In the genomic region with DNA sequence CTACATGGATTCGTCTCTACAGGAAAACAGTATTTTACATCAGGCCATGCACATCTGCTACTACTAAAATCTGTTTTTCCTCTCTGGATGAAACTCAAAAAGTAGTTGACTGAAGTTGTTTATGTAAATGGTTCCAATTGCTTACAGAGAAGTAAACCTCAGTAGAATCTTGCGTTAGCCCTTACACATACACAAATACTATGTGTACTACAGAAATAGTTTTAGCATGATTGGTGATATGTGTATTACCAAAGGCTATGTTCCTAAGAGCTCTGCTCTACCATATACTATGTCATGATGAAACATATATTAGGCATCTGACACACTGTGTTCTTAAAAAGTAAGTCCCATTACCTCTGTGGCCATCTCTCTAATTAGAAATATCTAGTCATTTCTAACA, we compare ENCODE assay signal across 22 cellular contexts.
DNase-seq lines count a peak whose midpoint lies in the region; ATAC-seq and TF ChIP-seq lines count a peak whose summit lies in the region.
"Had no signal": no experiment of that assay in that cellular context is flagged by ENCODE, and none has a peak within 500 bp of the region (broad histone marks: within the 10 kb centered on the region; RNA-seq: fewer than 3 reads in every experiment).

No MANE protein-coding gene starts in this region.

- no peaks in the 10 kb centered on the region for H4K20me1 ChIP-seq in mammary epithelial cell (ENCODE audit: insufficient read depth, low read length)

- in situ Hi-C loops in mammary epithelial cell (cut with MboI; ENCODE audit: low sequenced_read_pairs in 2 of 2), result loop anchor here (5.0 to 25.0 kb wide), 3 partner anchors 57 to 224 kb away; no protein-coding TSS in a partner anchor

- no peaks in the 10 kb centered on the region for H3K27me3 ChIP-seq in mammary epithelial cell (ENCODE audit: insufficient read depth, low read length)
- H3K27me3 ChIP-seq in skeletal muscle satellite cell (ENCODE audit: control insufficient read depth, insufficient read depth, low read length), result no peaks in the 10 kb centered on the region
- no peaks in the 10 kb centered on the region for H3K27me3 ChIP-seq in Peyer's patch
- H3K27me3 ChIP-seq: heart right ventricle had no signal

- H3K27ac ChIP-seq in mammary epithelial cell (ENCODE audit: insufficient read depth, low read depth, low read length) (peak overlapping the region; percentile 90), Peyer's patch (no peak overlapping the region)
- H3K27ac ChIP-seq: heart right ventricle had no signal

- H3K9ac ChIP-seq in mammary epithelial cell (ENCODE audit: insufficient read depth, low read length), result no peak overlapping the region
- H3K9ac ChIP-seq in skeletal muscle satellite cell (ENCODE audit: low read depth, low read length), result peak overlapping the region; percentile 17

- H3K4me2 ChIP-seq in mammary epithelial cell (ENCODE audit: insufficient read depth, low read depth, low read length) (no peak overlapping the region), skeletal muscle satellite cell (ENCODE audit: low read length) (peak overlapping the region; percentile 63)

- intact Hi-C loops in mammary epithelial cell (cut with micrococcal nuclease), result no loop called here
- intact Hi-C loops in left ventricle myocardium superior (cut with micrococcal nuclease), result no loop called here

- H3K4me1 ChIP-seq in mammary epithelial cell (ENCODE audit: insufficient read depth, low read length) (peaks cover 31% of the 10 kb centered on the region), skeletal muscle satellite cell (ENCODE audit: control insufficient read depth, insufficient read depth, low read length) (peaks cover 52% of the 10 kb centered on the region), Peyer's patch (no peaks in the 10 kb centered on the region)
- H3K4me1 ChIP-seq: heart right ventricle had no signal

- H3K36me3 ChIP-seq in mammary epithelial cell (ENCODE audit: insufficient read depth, low read length), result peaks cover 2% of the 10 kb centered on the region
- H3K36me3 ChIP-seq in skeletal muscle satellite cell (ENCODE audit: insufficient read depth, low read length), result no peaks in the 10 kb centered on the region
- H3K36me3 ChIP-seq in Peyer's patch, result no peaks in the 10 kb centered on the region

- WGBS in mammary epithelial cell (ENCODE audit: low coverage, missing lambda C conversion rate), result 50% methylated on average over 2 of the region's 2 CpGs

- H3K4me3 ChIP-seq in mammary epithelial cell (replicated peaks in 1 of 3; ENCODE audit: insufficient read depth in 1 of 3, low read depth in 2 of 3, low read length in 3 of 3) (no peak overlapping the region), skeletal muscle satellite cell (ENCODE audit: low read length) (no peak overlapping the region), Peyer's patch (no peak overlapping the region)
- H3K4me3 ChIP-seq: heart right ventricle had no signal

- CTCF ChIA-PET in mammary epithelial cell (lab: Charles Lee; ENCODE audit: low non-redundant PET), result no interaction called here

- BruUV-seq in mammary epithelial cell (replicated peaks; lab: Mats Ljungman, UMichigan), result no TSS peak

- dilution Hi-C loops in mammary epithelial cell (cut with HindIII; ENCODE audit: low sequenced_read_pairs), result no loop called here

- no peak overlapping the region for H2AFZ ChIP-seq in mammary epithelial cell (ENCODE audit: low read depth, low read length)

- DNase-seq in EL, result peak; percentile 67
- peak; percentile 27 for DNase-seq in mammary epithelial cell
- DNase-seq in fibroblast of the conjunctiva (ENCODE audit: low read depth), result peak; percentile 72
- DNase-seq in Peyer's patch, result no peak
- no peak for DNase-seq in superior temporal gyrus (ENCODE audit: extremely low spot score)
- DNase-seq in left ventricle myocardium superior, result no peak
- DNase-seq: activated CD4-positive, alpha-beta T cell treated with anti-CD3 and anti-CD28 coated beads for 36 hours; activated naive CD4-positive, alpha-beta T cell treated with anti-CD3 and anti-CD28 coated beads, Interleukin-2, amount 10 ng/mL, durations not matched to agents 7 days and 5 days; activated T-cell treated with anti-CD3 and anti-CD28 coated beads, Interleukin-2, amount 50 U/mL, for 72 hours; aorta; effector CD4-positive, alpha-beta T cell; heart right ventricle; naive thymus-derived CD8-positive, alpha-beta T cell; NCI-H1092; NCI-H187 treated with DMSO at 0.1 percent for 48 hours; NCI-H226; NCI-H774; posterior cingulate gyrus; SIG-M5; T-helper 1 cell had no signal

- ATAC-seq in left ventricle myocardium superior, result no peak
- ATAC-seq: activated CD4-positive, alpha-beta T cell treated with anti-CD3 and anti-CD28 coated beads for 36 hours; activated T-cell treated with anti-CD3 and anti-CD28 coated beads, Interleukin-2, amount 50 U/mL, for 72 hours; heart right ventricle; naive thymus-derived CD8-positive, alpha-beta T cell; sciatic nerve had no signal

- no peak for TF ChIP-seq POLR2A in Peyer's patch (IDR thresholded peaks at IDR 0.05)

- no peaks in the 10 kb centered on the region for H3K79me2 ChIP-seq in mammary epithelial cell (ENCODE audit: insufficient read depth, low read length)

- no peaks in the 10 kb centered on the region for H3K9me3 ChIP-seq in mammary epithelial cell (replicated peaks; ENCODE audit: insufficient read depth, low read length)
- H3K9me3 ChIP-seq in skeletal muscle satellite cell (replicated peaks; ENCODE audit: low read length), result no peaks in the 10 kb centered on the region
- H3K9me3 ChIP-seq in Peyer's patch, result no peaks in the 10 kb centered on the region
- H3K9me3 ChIP-seq: heart right ventricle had no signal

- no peak for TF ChIP-seq CTCF in mammary epithelial cell (conservative IDR thresholded peaks at IDR 0.05 in 1 of 2, IDR thresholded peaks at IDR 0.05 in 1 of 2; ENCODE audit: extremely low read depth in 1 of 2, insufficient read depth in 1 of 2, low read depth in 1 of 2, low read length in 2 of 2)
- TF ChIP-seq CTCF in Peyer's patch (IDR thresholded peaks at IDR 0.05), result no peak

Comparison
In these comparisons a context has a peak if more than half of its experiments do, and no peak if none do; other contexts are left out.
1. DNase-seq: peak in EL (single experiment), mammary epithelial cell (single experiment) and fibroblast of the conjunctiva (single experiment); none in Peyer's patch (0 of 3), superior temporal gyrus (single experiment) and left ventricle myocardium superior (single experiment).